Comparison of ENCODE assay signal across 1 cellular context in the genomic region with DNA sequence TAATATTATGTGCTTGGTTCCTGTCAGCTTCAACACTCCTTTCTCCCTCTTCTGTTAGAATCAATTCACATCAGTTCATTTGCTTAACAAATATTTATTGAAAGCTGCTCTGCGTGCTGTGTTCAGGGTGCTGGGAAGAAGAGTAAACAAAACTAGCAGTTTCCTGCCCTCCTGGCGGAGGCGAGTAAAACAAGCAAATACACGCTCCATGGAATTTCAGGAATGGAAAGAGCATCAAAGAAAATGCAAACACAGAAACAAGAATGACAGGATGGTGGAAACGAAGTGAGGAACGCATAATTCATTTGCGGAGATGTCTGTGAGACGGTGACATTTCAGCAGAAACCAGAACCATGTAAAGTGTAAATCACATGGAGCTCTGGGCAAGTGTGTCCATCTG.
TF ChIP-seq lines count a peak whose summit lies in the region.

No MANE protein-coding gene starts in this region.

TF ChIP-seq in liver, 16 proteins besides CTCF, POLR2A, EP300 and RAD21 (continued from another document):
- TF ChIP-seq, protein P1, sequence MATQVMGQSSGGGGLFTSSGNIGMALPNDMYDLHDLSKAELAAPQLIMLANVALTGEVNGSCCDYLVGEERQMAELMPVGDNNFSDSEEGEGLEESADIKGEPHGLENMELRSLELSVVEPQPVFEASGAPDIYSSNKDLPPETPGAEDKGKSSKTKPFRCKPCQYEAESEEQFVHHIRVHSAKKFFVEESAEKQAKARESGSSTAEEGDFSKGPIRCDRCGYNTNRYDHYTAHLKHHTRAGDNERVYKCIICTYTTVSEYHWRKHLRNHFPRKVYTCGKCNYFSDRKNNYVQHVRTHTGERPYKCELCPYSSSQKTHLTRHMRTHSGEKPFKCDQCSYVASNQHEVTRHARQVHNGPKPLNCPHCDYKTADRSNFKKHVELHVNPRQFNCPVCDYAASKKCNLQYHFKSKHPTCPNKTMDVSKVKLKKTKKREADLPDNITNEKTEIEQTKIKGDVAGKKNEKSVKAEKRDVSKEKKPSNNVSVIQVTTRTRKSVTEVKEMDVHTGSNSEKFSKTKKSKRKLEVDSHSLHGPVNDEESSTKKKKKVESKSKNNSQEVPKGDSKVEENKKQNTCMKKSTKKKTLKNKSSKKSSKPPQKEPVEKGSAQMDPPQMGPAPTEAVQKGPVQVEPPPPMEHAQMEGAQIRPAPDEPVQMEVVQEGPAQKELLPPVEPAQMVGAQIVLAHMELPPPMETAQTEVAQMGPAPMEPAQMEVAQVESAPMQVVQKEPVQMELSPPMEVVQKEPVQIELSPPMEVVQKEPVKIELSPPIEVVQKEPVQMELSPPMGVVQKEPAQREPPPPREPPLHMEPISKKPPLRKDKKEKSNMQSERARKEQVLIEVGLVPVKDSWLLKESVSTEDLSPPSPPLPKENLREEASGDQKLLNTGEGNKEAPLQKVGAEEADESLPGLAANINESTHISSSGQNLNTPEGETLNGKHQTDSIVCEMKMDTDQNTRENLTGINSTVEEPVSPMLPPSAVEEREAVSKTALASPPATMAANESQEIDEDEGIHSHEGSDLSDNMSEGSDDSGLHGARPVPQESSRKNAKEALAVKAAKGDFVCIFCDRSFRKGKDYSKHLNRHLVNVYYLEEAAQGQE (IDR thresholded peaks at IDR 0.05), result peak; percentile 34
- TF ChIP-seq EGR1 (IDR thresholded peaks at IDR 0.05; ENCODE audit: low read depth in 2 of 2) (peak in 1 of 2 donors; percentile 57), JUND (IDR thresholded peaks at IDR 0.05) (peak in 1 of 2 donors; percentile 61), HNF4A (conservative IDR thresholded peaks at IDR 0.05) (peak; percentile 40 to 74), YY1 (IDR thresholded peaks at IDR 0.05) (peak; percentile 76), FOXA1 (IDR thresholded peaks at IDR 0.05) (peak; percentile 83)
- TF ChIP-seq, protein P2, sequence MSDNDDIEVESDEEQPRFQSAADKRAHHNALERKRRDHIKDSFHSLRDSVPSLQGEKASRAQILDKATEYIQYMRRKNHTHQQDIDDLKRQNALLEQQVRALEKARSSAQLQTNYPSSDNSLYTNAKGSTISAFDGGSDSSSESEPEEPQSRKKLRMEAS (IDR thresholded peaks at IDR 0.05), result peak; percentile 64
- TF ChIP-seq, protein P3, sequence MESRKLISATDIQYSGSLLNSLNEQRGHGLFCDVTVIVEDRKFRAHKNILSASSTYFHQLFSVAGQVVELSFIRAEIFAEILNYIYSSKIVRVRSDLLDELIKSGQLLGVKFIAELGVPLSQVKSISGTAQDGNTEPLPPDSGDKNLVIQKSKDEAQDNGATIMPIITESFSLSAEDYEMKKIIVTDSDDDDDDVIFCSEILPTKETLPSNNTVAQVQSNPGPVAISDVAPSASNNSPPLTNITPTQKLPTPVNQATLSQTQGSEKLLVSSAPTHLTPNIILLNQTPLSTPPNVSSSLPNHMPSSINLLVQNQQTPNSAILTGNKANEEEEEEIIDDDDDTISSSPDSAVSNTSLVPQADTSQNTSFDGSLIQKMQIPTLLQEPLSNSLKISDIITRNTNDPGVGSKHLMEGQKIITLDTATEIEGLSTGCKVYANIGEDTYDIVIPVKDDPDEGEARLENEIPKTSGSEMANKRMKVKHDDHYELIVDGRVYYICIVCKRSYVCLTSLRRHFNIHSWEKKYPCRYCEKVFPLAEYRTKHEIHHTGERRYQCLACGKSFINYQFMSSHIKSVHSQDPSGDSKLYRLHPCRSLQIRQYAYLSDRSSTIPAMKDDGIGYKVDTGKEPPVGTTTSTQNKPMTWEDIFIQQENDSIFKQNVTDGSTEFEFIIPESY (IDR thresholded peaks at IDR 0.05), result peak; percentile 70
- TF ChIP-seq, protein P4, sequence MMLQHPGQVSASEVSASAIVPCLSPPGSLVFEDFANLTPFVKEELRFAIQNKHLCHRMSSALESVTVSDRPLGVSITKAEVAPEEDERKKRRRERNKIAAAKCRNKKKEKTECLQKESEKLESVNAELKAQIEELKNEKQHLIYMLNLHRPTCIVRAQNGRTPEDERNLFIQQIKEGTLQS (IDR thresholded peaks at IDR 0.05), result no peak
